2 cellular contexts compared by ENCODE assay signal in genomic region chr7:40175725-40176510, GRCh38.
TF ChIP-seq lines count a peak whose summit lies in the region.

No MANE protein-coding gene starts in this region.

TF ChIP-seq in liver, 16 proteins besides CTCF, POLR2A, EP300 and RAD21:
- TF ChIP-seq YY1 (IDR thresholded peaks at IDR 0.05) (peak; percentile 25), RXRA (IDR thresholded peaks at IDR 0.05) (peak; percentile 51 to 79), TAF1 (conservative IDR thresholded peaks at IDR 0.05) (no peak), REST (IDR thresholded peaks at IDR 0.05) (no peak), JUND (IDR thresholded peaks at IDR 0.05) (peak in 1 of 2 donors; percentile 38), NR2F2 (IDR thresholded peaks at IDR 0.05) (no peak), MAX (IDR thresholded peaks at IDR 0.05) (peak; percentile 21)
- TF ChIP-seq, protein P1, sequence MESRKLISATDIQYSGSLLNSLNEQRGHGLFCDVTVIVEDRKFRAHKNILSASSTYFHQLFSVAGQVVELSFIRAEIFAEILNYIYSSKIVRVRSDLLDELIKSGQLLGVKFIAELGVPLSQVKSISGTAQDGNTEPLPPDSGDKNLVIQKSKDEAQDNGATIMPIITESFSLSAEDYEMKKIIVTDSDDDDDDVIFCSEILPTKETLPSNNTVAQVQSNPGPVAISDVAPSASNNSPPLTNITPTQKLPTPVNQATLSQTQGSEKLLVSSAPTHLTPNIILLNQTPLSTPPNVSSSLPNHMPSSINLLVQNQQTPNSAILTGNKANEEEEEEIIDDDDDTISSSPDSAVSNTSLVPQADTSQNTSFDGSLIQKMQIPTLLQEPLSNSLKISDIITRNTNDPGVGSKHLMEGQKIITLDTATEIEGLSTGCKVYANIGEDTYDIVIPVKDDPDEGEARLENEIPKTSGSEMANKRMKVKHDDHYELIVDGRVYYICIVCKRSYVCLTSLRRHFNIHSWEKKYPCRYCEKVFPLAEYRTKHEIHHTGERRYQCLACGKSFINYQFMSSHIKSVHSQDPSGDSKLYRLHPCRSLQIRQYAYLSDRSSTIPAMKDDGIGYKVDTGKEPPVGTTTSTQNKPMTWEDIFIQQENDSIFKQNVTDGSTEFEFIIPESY (IDR thresholded peaks at IDR 0.05), result no peak
TF ChIP-seq in liver: peak in this region for 4.

TF ChIP-seq in HepG2, 621 proteins besides CTCF, POLR2A, EP300 and RAD21:
- TF ChIP-seq ZNF761 (CRISPR knock-in tag; conservative IDR thresholded peaks at IDR 0.05) (no peak), SP140L (CRISPR knock-in tag; IDR thresholded peaks at IDR 0.05; ENCODE audit: borderline replicate concordance) (no peak), NFIB (CRISPR knock-in tag; IDR thresholded peaks at IDR 0.05; ENCODE audit: borderline replicate concordance) (no peak), ISL2 (CRISPR knock-in tag; IDR thresholded peaks at IDR 0.05) (no peak), ZGPAT (CRISPR knock-in tag; IDR thresholded peaks at IDR 0.05) (no peak), THAP9 (CRISPR knock-in tag; IDR thresholded peaks at IDR 0.05; ENCODE audit: borderline replicate concordance) (no peak), ZBTB3 (CRISPR knock-in tag; IDR thresholded peaks at IDR 0.05; ENCODE audit: borderline replicate concordance, low read depth) (no peak), GATAD1 (CRISPR knock-in tag; IDR thresholded peaks at IDR 0.05) (no peak), ZSCAN9 (CRISPR knock-in tag; IDR thresholded peaks at IDR 0.05; ENCODE audit: borderline replicate concordance) (no peak), ZNF772 (CRISPR knock-in tag; IDR thresholded peaks at IDR 0.05) (no peak), ZNF768 (CRISPR knock-in tag; IDR thresholded peaks at IDR 0.05) (no peak), SALL2 (CRISPR knock-in tag; IDR thresholded peaks at IDR 0.05) (no peak), ZBTB7A (CRISPR knock-in tag; IDR thresholded peaks at IDR 0.05) (no peak)
- TF ChIP-seq, protein P2, sequence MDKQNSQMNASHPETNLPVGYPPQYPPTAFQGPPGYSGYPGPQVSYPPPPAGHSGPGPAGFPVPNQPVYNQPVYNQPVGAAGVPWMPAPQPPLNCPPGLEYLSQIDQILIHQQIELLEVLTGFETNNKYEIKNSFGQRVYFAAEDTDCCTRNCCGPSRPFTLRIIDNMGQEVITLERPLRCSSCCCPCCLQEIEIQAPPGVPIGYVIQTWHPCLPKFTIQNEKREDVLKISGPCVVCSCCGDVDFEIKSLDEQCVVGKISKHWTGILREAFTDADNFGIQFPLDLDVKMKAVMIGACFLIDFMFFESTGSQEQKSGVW (CRISPR knock-in tag; IDR thresholded peaks at IDR 0.05; ENCODE audit: borderline replicate concordance), result no peak
- TF ChIP-seq, protein P3, sequence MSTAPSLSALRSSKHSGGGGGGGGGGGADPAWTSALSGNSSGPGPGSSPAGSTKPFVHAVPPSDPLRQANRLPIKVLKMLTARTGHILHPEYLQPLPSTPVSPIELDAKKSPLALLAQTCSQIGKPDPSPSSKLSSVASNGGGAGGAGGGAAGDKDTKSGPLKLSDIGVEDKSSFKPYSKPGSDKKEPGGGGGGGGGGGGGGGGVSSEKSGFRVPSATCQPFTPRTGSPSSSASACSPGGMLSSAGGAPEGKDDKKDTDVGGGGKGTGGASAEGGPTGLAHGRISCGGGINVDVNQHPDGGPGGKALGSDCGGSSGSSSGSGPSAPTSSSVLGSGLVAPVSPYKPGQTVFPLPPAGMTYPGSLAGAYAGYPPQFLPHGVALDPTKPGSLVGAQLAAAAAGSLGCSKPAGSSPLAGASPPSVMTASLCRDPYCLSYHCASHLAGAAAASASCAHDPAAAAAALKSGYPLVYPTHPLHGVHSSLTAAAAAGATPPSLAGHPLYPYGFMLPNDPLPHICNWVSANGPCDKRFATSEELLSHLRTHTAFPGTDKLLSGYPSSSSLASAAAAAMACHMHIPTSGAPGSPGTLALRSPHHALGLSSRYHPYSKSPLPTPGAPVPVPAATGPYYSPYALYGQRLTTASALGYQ (CRISPR knock-in tag; IDR thresholded peaks at IDR 0.05), result no peak
